In genomic region chr20:6040958-6041807, GRCh38 we compare ENCODE assay signal across 19 cellular contexts. TPM values are rescaled to one million over a fixed set of nuclear protein-coding genes. Genes with fewer than 3 reads are reported as not detected.
DNase-seq lines count a peak whose midpoint lies in the region; ATAC-seq and TF ChIP-seq lines count a peak whose summit lies in the region.
"Had no signal": no experiment of that assay in that cellular context is flagged by ENCODE, and none has a peak within 500 bp of the region (broad histone marks: within the 10 kb centered on the region; RNA-seq: fewer than 3 reads in every experiment).

No MANE protein-coding gene starts in this region.

- 0 out of 3 replicates have a peak, but pooled peaks have one; percentile 10 for ATAC-seq in DND-41 (ENCODE audit: insufficient read depth, low read depth)
- peak; percentile 28 for ATAC-seq in left colon
- ATAC-seq in psoas muscle: peak; percentile 16 to 42 (median 21)
- ATAC-seq in HG03095 (IDR thresholded peaks at IDR 0.05; ENCODE audit: unreplicated experiment): no peak

- H3K9me3 ChIP-seq in DND-41 (ENCODE audit: insufficient read depth, low read length, severe bottlenecking) (no peaks in the 10 kb centered on the region), psoas muscle (no peaks in the 10 kb centered on the region)

- no peaks in the 10 kb centered on the region for H3K79me2 ChIP-seq in DND-41 (ENCODE audit: insufficient read depth, low read length)

- H3K4me3 ChIP-seq in DND-41 (ENCODE audit: low read depth in 1 of 2, low read length in 2 of 2): no peak overlapping the region
- H3K4me3 ChIP-seq in psoas muscle: no peak overlapping the region

- H4K20me1 ChIP-seq in DND-41 (ENCODE audit: insufficient read depth, low read length): 0 out of 2 replicates have a peak, but pooled peaks cover 4% of the 10 kb centered on the region

- H3K27me3 ChIP-seq in DND-41 (ENCODE audit: insufficient read depth, low read length, poor library complexity) (no peaks in the 10 kb centered on the region), psoas muscle (ENCODE audit: insufficient read depth in 3 of 3, low read length in 2 of 3) (no peaks in the 10 kb centered on the region)

- no peak overlapping the region for H3K9ac ChIP-seq in DND-41 (ENCODE audit: low read depth, low read length)

- WGBS in psoas muscle, 3 donors: 81 to 84% (median 82%) methylated on average over 62 to 67 of the region's 67 CpGs

- DNase-seq in DND-41 (no peak), ELF-1 (ENCODE audit: low read depth, low spot score) (peak; percentile 15), left colon (no peak), psoas muscle (peak in 1 of 2 donors; percentile 51), NCI-H526 treated with DMSO at 0.1 percent for 48 hours (lab: John Stamatoyannopoulos, UW) (no peak), mucosa of gallbladder (ENCODE audit: low spot score) (no peak)
- DNase-seq: ACHN; C1 segment of cervical spinal cord; CD8-positive, alpha-beta memory T cell; HFFc6; KG1; NCI-H1105 treated with DMSO at 0.1 percent for 48 hours; NCI-H1694 treated with DMSO at 0.1 percent for 48 hours; NCI-H510A; NCI-H82; SIG-M5 had no signal

- no peak overlapping the region for H2AFZ ChIP-seq in DND-41 (ENCODE audit: low read depth, low read length)

- no peak overlapping the region for H3K4me2 ChIP-seq in DND-41 (ENCODE audit: insufficient read depth, low read length)

- H3K27ac ChIP-seq in DND-41 (ENCODE audit: low read length): no peak overlapping the region
- H3K27ac ChIP-seq in psoas muscle: no peak overlapping the region

- H3K36me3 ChIP-seq in DND-41 (ENCODE audit: insufficient read depth, low read length) (peaks cover 58% of the 10 kb centered on the region), psoas muscle (ENCODE audit: insufficient read depth in 1 of 2, low read depth in 1 of 2) (peaks cover 1 to 65% of the 10 kb centered on the region in 2 donors)

- TF ChIP-seq CTCF in DND-41 (IDR thresholded peaks at IDR 0.05; ENCODE audit: borderline replicate concordance, extremely low read depth, low read length, poor library complexity, severe bottlenecking) (no peak), psoas muscle (IDR thresholded peaks at IDR 0.05) (no peak)

- H3K4me1 ChIP-seq in DND-41 (ENCODE audit: insufficient read depth, low read length) (no peaks in the 10 kb centered on the region), psoas muscle (no peaks in the 10 kb centered on the region)

- intact Hi-C loops in left colon (cut with DNase I, micrococcal nuclease) (no loop called here), psoas muscle (cut with DNase I) (no loop called here)

RNA-seq across cellular contexts. Expression of gene LRRN4, which starts 12.7 kb away (rescaled TPM):
- total RNA-seq in left colon (not detected), psoas muscle (under 1 TPM in 1 of 4 donors, not detected in 3; 0.10 TPM), mucosa of gallbladder (0.43 TPM)
- under 1 TPM in 2 of 3 donors, not detected in 1; 0.03 to 0.09 TPM for polyA plus RNA-seq in psoas muscle
- total RNA-seq: CD8-positive, alpha-beta memory T cell; H4; RPMI7951 had no signal
- polyA plus RNA-seq: CD8-positive, alpha-beta memory T cell had no signal

RNA-seq across cellular contexts. Expression of gene CRLS1, which starts 35.3 kb away (rescaled TPM):
- total RNA-seq in left colon (10 to 100 TPM; 42.7 to 47.7 TPM), psoas muscle (100 to 1,000 TPM in 1 of 4 donors, 10 to 100 TPM in 3; 41.7 to 154 (median 68.2) TPM), mucosa of gallbladder (51.3 TPM)
- polyA plus RNA-seq in psoas muscle: 100 to 1,000 TPM in 1 of 3 donors, 10 to 100 TPM in 2; 84.5 to 151 (median 86.5) TPM
